8 cellular contexts compared by ENCODE assay signal in the genomic region with DNA sequence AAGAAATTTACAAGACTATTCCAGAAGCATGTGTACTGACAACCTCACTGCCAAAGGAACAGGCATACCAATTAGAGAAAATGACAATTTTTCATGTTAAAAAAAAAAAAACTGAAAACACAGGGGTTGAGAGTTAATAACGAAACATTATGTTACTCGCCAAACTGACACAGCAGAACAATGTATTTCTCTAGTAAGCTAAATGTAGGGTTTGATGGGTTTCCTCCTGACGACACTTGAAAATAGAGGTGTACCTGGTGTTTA. TPM values are rescaled to one million over a fixed set of nuclear protein-coding genes. Genes with fewer than 3 reads are reported as not detected.
DNase-seq lines count a peak whose midpoint lies in the region; ATAC-seq and TF ChIP-seq lines count a peak whose summit lies in the region.

No MANE protein-coding gene starts in this region.

- peaks cover 48% of the 10 kb centered on the region for H3K4me1 Mint-ChIP-seq in activated CD4-positive, alpha-beta memory T cell treated with anti-CD3 and anti-CD28 coated beads for 36 hours (ENCODE audit: low read depth)
- H3K4me1 Mint-ChIP-seq in glutamatergic neuron (ENCODE audit: low read depth, unreplicated experiment), result peaks cover 14% of the 10 kb centered on the region

- CTCF ChIA-PET in activated CD4-positive, alpha-beta memory T cell treated with anti-CD3 and anti-CD28 coated beads for 36 hours (lab: Charles Lee), result interaction anchor here (0.7 to 3.8 kb wide), 29 partner anchors 8 to 209 kb away, joined by 3 to 44 read pairs (median 4); a partner anchor contains a TSS

- no peaks in the 10 kb centered on the region for H3K36me3 ChIP-seq in HAP-1 (replicated peaks)
- peaks cover 0 to under 1% (median 0%) of the 10 kb centered on the region in 3 donors for H3K36me3 ChIP-seq in skeletal muscle tissue (ENCODE audit: control insufficient read depth in 3 of 3, insufficient read depth in 3 of 3, low read length in 3 of 3)

- peak overlapping the region; percentile 100 for H3K27ac ChIP-seq in skeletal muscle tissue (ENCODE audit: low read depth, low read length)

- no peaks in the 10 kb centered on the region for H3K9me3 Mint-ChIP-seq in activated CD4-positive, alpha-beta memory T cell treated with anti-CD3 and anti-CD28 coated beads for 36 hours
- H3K9me3 Mint-ChIP-seq in glutamatergic neuron (ENCODE audit: unreplicated experiment), result peaks cover 7% of the 10 kb centered on the region

- DNase-seq in HAP-1 (ENCODE audit: low spot score in 2 of 2) (no peak), glutamatergic neuron (no peak), DMS79 treated with DMSO at 0.1 percent for 48 hours (lab: John Stamatoyannopoulos, UW) (no peak), activated gamma-delta T cell treated with Interleukin-2 at 50 U/mL for 16 hours (no peak)
- no peak for DNase-seq in activated CD4-positive, alpha-beta memory T cell treated with anti-CD3 and anti-CD28 coated beads for 36 hours
- DNase-seq in stimulated activated CD4-positive, alpha-beta T cell treated with anti-CD3 and anti-CD28 coated beads, Interleukin-4, amount 100 ng/mL, for 24 hours, result no peak

- H3K36me3 Mint-ChIP-seq in activated CD4-positive, alpha-beta memory T cell treated with anti-CD3 and anti-CD28 coated beads for 36 hours, result peaks cover 8% of the 10 kb centered on the region
- no peaks in the 10 kb centered on the region for H3K36me3 Mint-ChIP-seq in glutamatergic neuron (ENCODE audit: unreplicated experiment)

- ATAC-seq in HG03095 (IDR thresholded peaks at IDR 0.05; ENCODE audit: unreplicated experiment), result no peak

- peak overlapping the region; percentile 96 for H3K4me3 Mint-ChIP-seq in activated CD4-positive, alpha-beta memory T cell treated with anti-CD3 and anti-CD28 coated beads for 36 hours
- H3K4me3 Mint-ChIP-seq in glutamatergic neuron (ENCODE audit: unreplicated experiment), result peak overlapping the region; percentile 88

- H3K4me3 ChIP-seq in HAP-1, result peak overlapping the region; percentile 94
- peak overlapping the region; percentile 84 to 96 (median 91) for H3K4me3 ChIP-seq in skeletal muscle tissue (ENCODE audit: low read length in 3 of 3)

- H3K4me1 ChIP-seq in HAP-1 (peaks cover 18% of the 10 kb centered on the region), skeletal muscle tissue (ENCODE audit: control insufficient read depth in 3 of 3, insufficient read depth in 3 of 3, low read length in 3 of 3) (peaks cover 8 to 29% (median 25%) of the 10 kb centered on the region in 3 donors)

- TF ChIP-seq CTCF in glutamatergic neuron (IDR thresholded peaks at IDR 0.05; ENCODE audit: partially characterized antibody, unreplicated experiment), result no peak

- no peaks in the 10 kb centered on the region for H3K27me3 Mint-ChIP-seq in activated CD4-positive, alpha-beta memory T cell treated with anti-CD3 and anti-CD28 coated beads for 36 hours
- peaks cover 6% of the 10 kb centered on the region for H3K27me3 Mint-ChIP-seq in glutamatergic neuron (ENCODE audit: unreplicated experiment)

- H3K9me3 ChIP-seq in HAP-1, result no peaks in the 10 kb centered on the region
- H3K9me3 ChIP-seq in skeletal muscle tissue (ENCODE audit: control insufficient read depth in 3 of 3, low read length in 3 of 3), result no peaks in the 10 kb centered on the region

- H3K27ac Mint-ChIP-seq in activated CD4-positive, alpha-beta memory T cell treated with anti-CD3 and anti-CD28 coated beads for 36 hours, result peak overlapping the region; percentile 98
- peak overlapping the region; percentile 98 for H3K27ac Mint-ChIP-seq in glutamatergic neuron (ENCODE audit: unreplicated experiment)

- POLR2A ChIA-PET in activated CD4-positive, alpha-beta memory T cell treated with anti-CD3 and anti-CD28 coated beads for 36 hours (lab: Charles Lee), result interaction anchor here (0.7 to 5.4 kb wide), 14 partner anchors 25 to 424 kb away, joined by 3 to 46 read pairs (median 6); a partner anchor contains a TSS

- intact Hi-C loops in activated CD4-positive, alpha-beta memory T cell treated with anti-CD3 and anti-CD28 coated beads for 36 hours (cut with micrococcal nuclease), result loop anchor here (1.0 to 10.0 kb wide), 10 partner anchors 24 to 1351 kb away; a partner anchor contains a TSS

- no peaks in the 10 kb centered on the region for H3K27me3 ChIP-seq in HAP-1 (ENCODE audit: low read depth)
- H3K27me3 ChIP-seq in skeletal muscle tissue (ENCODE audit: control insufficient read depth in 3 of 3, insufficient read depth in 3 of 3, low read length in 3 of 3), result no peaks in the 10 kb centered on the region

- in situ Hi-C loops in HAP-1 (cut with MboI; ENCODE audit: low sequenced_read_pairs), result no loop called here

- H3K9ac ChIP-seq in skeletal muscle tissue (ENCODE audit: low read depth in 1 of 3, low read length in 3 of 3), result peak overlapping the region; percentile 79 to 92 (median 91)

RNA-seq across cellular contexts. Expression of a gene that starts 0.6 kb away (rescaled TPM):
- 10 to 100 TPM; 57.3 to 59.0 TPM for total RNA-seq in activated CD4-positive, alpha-beta memory T cell treated with anti-CD3 and anti-CD28 coated beads for 36 hours
- total RNA-seq in glutamatergic neuron (ENCODE audit: unreplicated experiment), result 32.5 TPM
- 135 TPM for total RNA-seq in skeletal muscle tissue

RNA-seq across cellular contexts. Expression of a gene that starts 50.5 kb away (rescaled TPM):
- total RNA-seq in activated CD4-positive, alpha-beta memory T cell treated with anti-CD3 and anti-CD28 coated beads for 36 hours, result 100 to 1,000 TPM; 137 to 144 TPM
- 245 TPM for total RNA-seq in glutamatergic neuron (ENCODE audit: unreplicated experiment)
- 175 TPM for total RNA-seq in skeletal muscle tissue
